In genomic region chr7:34011711-34012110, GRCh38 we compare ENCODE assay signal across 28 cellular contexts.
DNase-seq lines count a peak whose midpoint lies in the region; FAIRE-seq and TF ChIP-seq lines count a peak whose summit lies in the region.
"Had no signal": no experiment of that assay in that cellular context is flagged by ENCODE, and none has a peak within 500 bp of the region (broad histone marks: within the 10 kb centered on the region; RNA-seq: fewer than 3 reads in every experiment).

No MANE protein-coding gene starts in this region.

- POLR2A ChIA-PET in OCI-LY7 (lab: Charles Lee) = no interaction called here

- CTCF ChIA-PET in OCI-LY7 (lab: Charles Lee; ENCODE audit: unreplicated experiment) = no interaction called here

- H3K4me1 Mint-ChIP-seq in HFFc6 (ENCODE audit: low read depth) (peaks cover 56% of the 10 kb centered on the region), astrocyte (ENCODE audit: low read depth, unreplicated experiment) (peaks cover 3% of the 10 kb centered on the region)
- H3K4me1 Mint-ChIP-seq: activated CD4-positive, alpha-beta memory T cell treated with anti-CD3 and anti-CD28 coated beads, Interleukin-2, amount 10 ng/mL, durations not matched to agents 7 days and 5 days; central memory CD8-positive, alpha-beta T cell; stimulated activated memory B cell treated with anti-CD40 and anti-IgM and Interleukin-4, amounts not matched to agents 10 μg/mL and 1 μg/mL and 100 μg/mL, for 72 hours had no signal

- H3K27ac Mint-ChIP-seq in HFFc6 = peak overlapping the region; percentile 73
- H3K27ac Mint-ChIP-seq in astrocyte (ENCODE audit: unreplicated experiment) = no peak overlapping the region
- H3K27ac Mint-ChIP-seq: activated CD4-positive, alpha-beta memory T cell treated with anti-CD3 and anti-CD28 coated beads, Interleukin-2, amount 10 ng/mL, durations not matched to agents 7 days and 5 days; activated naive CD8-positive, alpha-beta T cell; H9; stimulated activated memory B cell treated with anti-CD40 and anti-IgM and Interleukin-4, amounts not matched to agents 10 μg/mL and 1 μg/mL and 100 μg/mL, for 72 hours had no signal

- H2AFZ ChIP-seq in astrocyte (ENCODE audit: low read depth, low read length) (no peak overlapping the region), OCI-LY7 (ENCODE audit: low read length) (no peak overlapping the region)
- H2AFZ ChIP-seq: parathyroid adenoma had no signal

- intact Hi-C loops in OCI-LY7 (cut with micrococcal nuclease; ENCODE audit: unreplicated experiment) = no loop called here

- peak; percentile 76 for FAIRE-seq in astrocyte (lab: Jason Lieb, UNC)

- no peaks in the 10 kb centered on the region for H3K4me1 ChIP-seq in astrocyte (ENCODE audit: insufficient read depth, low read length)
- no peaks in the 10 kb centered on the region for H3K4me1 ChIP-seq in OCI-LY7 (ENCODE audit: insufficient read depth, low read length, poor library complexity, severe bottlenecking)
- H3K4me1 ChIP-seq: ascending aorta, parathyroid adenoma, suprapubic skin had no signal

- H3K27me3 Mint-ChIP-seq in HFFc6 (ENCODE audit: insufficient read depth) = peaks cover 3% of the 10 kb centered on the region; the same call in 1 of the 2 replicates
- H3K27me3 Mint-ChIP-seq in astrocyte (ENCODE audit: low read depth, unreplicated experiment) = peaks cover 2% of the 10 kb centered on the region
- H3K27me3 Mint-ChIP-seq: activated CD4-positive, alpha-beta memory T cell treated with anti-CD3 and anti-CD28 coated beads, Interleukin-2, amount 10 ng/mL, durations not matched to agents 7 days and 5 days; stimulated activated memory B cell treated with anti-CD40 and anti-IgM and Interleukin-4, amounts not matched to agents 10 μg/mL and 1 μg/mL and 100 μg/mL, for 72 hours had no signal

- H3K36me3 Mint-ChIP-seq in HFFc6 (ENCODE audit: low read depth) = peaks cover 12% of the 10 kb centered on the region
- H3K36me3 Mint-ChIP-seq in astrocyte (ENCODE audit: low read depth, unreplicated experiment) = no peaks in the 10 kb centered on the region
- H3K36me3 Mint-ChIP-seq: activated naive CD8-positive, alpha-beta T cell; stimulated activated memory B cell treated with anti-CD40 and anti-IgM and Interleukin-4, amounts not matched to agents 10 μg/mL and 1 μg/mL and 100 μg/mL, for 72 hours had no signal

- H3K9me2 ChIP-seq in OCI-LY7 (ENCODE audit: insufficient read depth, low read length) = no peaks in the 10 kb centered on the region

- H4K20me1 ChIP-seq in astrocyte (ENCODE audit: insufficient read depth, low read length) (no peaks in the 10 kb centered on the region), OCI-LY7 (ENCODE audit: insufficient read depth, low read length) (no peaks in the 10 kb centered on the region)

- no peaks in the 10 kb centered on the region for H3K79me2 ChIP-seq in astrocyte (ENCODE audit: insufficient read depth, low read length)
- H3K79me2 ChIP-seq in OCI-LY7 (ENCODE audit: insufficient read depth, low read depth, low read length) = no peaks in the 10 kb centered on the region
- H3K79me2 ChIP-seq: parathyroid adenoma had no signal

- H3K9ac ChIP-seq in astrocyte (ENCODE audit: low read length) = no peak overlapping the region
- H3K9ac ChIP-seq: KMS-11, parathyroid adenoma had no signal

- H3K9me3 ChIP-seq in astrocyte (ENCODE audit: insufficient read depth, low read depth, low read length) (no peaks in the 10 kb centered on the region), OCI-LY7 (ENCODE audit: low read length) (no peaks in the 10 kb centered on the region)
- H3K9me3 ChIP-seq: ascending aorta, heart left ventricle, suprapubic skin had no signal

- H3K4me3 Mint-ChIP-seq in HFFc6 = peak overlapping the region; percentile 71
- H3K4me3 Mint-ChIP-seq in astrocyte (ENCODE audit: unreplicated experiment) = no peak overlapping the region
- H3K4me3 Mint-ChIP-seq: activated CD4-positive, alpha-beta memory T cell treated with anti-CD3 and anti-CD28 coated beads, Interleukin-2, amount 10 ng/mL, durations not matched to agents 7 days and 5 days; activated naive CD8-positive, alpha-beta T cell; central memory CD8-positive, alpha-beta T cell; H9; stimulated activated memory B cell treated with anti-CD40 and anti-IgM and Interleukin-4, amounts not matched to agents 10 μg/mL and 1 μg/mL and 100 μg/mL, for 72 hours had no signal

- TF ChIP-seq CTCF in AG10803 (conservative IDR thresholded peaks at IDR 0.05; ENCODE audit: low read length) (no peak), HFFc6 (IDR thresholded peaks at IDR 0.05) (no peak), astrocyte (IDR thresholded peaks at IDR 0.05; ENCODE audit: insufficient read depth, low read depth, low read length) (no peak), OCI-LY7 (conservative IDR thresholded peaks at IDR 0.05; ENCODE audit: low read length) (no peak)

- DNase-seq in AG10803 (ENCODE audit: low read depth) (peak; percentile 76), HFFc6 (peak; percentile 35), astrocyte (ENCODE audit: low read depth) (peak; percentile 10), myocyte (ENCODE audit: low read depth) (peak; percentile 43), NCI-H1694 treated with DMSO at 0.1 percent for 48 hours (lab: John Stamatoyannopoulos, UW) (no peak), foreskin melanocyte (no peak), OCI-LY7 (ENCODE audit: low spot score) (no peak)
- DNase-seq in activated CD8-positive, alpha-beta memory T cell treated with anti-CD3 and anti-CD28 coated beads, Interleukin-2, amount 50 U/mL, for 4 hours = no peak
- DNase-seq: activated CD4-positive, alpha-beta memory T cell treated with anti-CD3 and anti-CD28 coated beads, Interleukin-2, amount 10 ng/mL, durations not matched to agents 7 days and 5 days; activated CD4-positive, CD25-positive, alpha-beta regulatory T cell treated with anti-CD3 and anti-CD28 coated beads, Interleukin-2, amount 50 U/mL, for 72 hours; dorsolateral prefrontal cortex; H9; heart left ventricle; NCI-H1436 treated with DMSO at 0.1 percent for 48 hours; NCI-H2107; NCI-H446 treated with DMSO at 0.1 percent for 48 hours; right cardiac atrium; stimulated activated CD4-positive, alpha-beta T cell treated with anti-CD3 and anti-CD28 coated beads, Interleukin-12 subunit alpha, Interleukin-12 subunit beta, amount 100 ng/mL, for 4 hours; stimulated activated CD4-positive, alpha-beta T cell treated with anti-CD3 and anti-CD28 coated beads, Interleukin-4, amount 100 ng/mL, for 4 hours; T-helper 2 cell had no signal

- BruUV-seq in OCI-LY7 (replicated peaks; lab: Mats Ljungman, UMichigan) = no TSS peak

- H3K4me3 ChIP-seq in AG10803 (ENCODE audit: low read length) (no peak overlapping the region), astrocyte (ENCODE audit: insufficient read depth, low read depth, low read length) (no peak overlapping the region), OCI-LY7 (ENCODE audit: low read depth, low read length, poor library complexity, severe bottlenecking) (no peak overlapping the region)
- H3K4me3 ChIP-seq: ascending aorta, dorsolateral prefrontal cortex, heart left ventricle, lung, suprapubic skin had no signal

- H3K27me3 ChIP-seq in astrocyte (ENCODE audit: insufficient read depth, low read length) = no peaks in the 10 kb centered on the region
- H3K27me3 ChIP-seq: ascending aorta, dorsolateral prefrontal cortex, heart left ventricle, suprapubic skin had no signal

- H3K27ac ChIP-seq in astrocyte (ENCODE audit: low read depth, low read length) (no peak overlapping the region), OCI-LY7 (ENCODE audit: low read depth, low read length, poor library complexity, severe bottlenecking) (no peak overlapping the region)
- H3K27ac ChIP-seq: ascending aorta, dorsolateral prefrontal cortex, heart left ventricle, KMS-11, parathyroid adenoma, suprapubic skin had no signal

- H3K9me3 Mint-ChIP-seq in HFFc6 (no peaks in the 10 kb centered on the region), astrocyte (ENCODE audit: unreplicated experiment) (no peaks in the 10 kb centered on the region)
- H3K9me3 Mint-ChIP-seq: activated CD4-positive, alpha-beta memory T cell treated with anti-CD3 and anti-CD28 coated beads, Interleukin-2, amount 10 ng/mL, durations not matched to agents 7 days and 5 days; central memory CD8-positive, alpha-beta T cell; H9; stimulated activated memory B cell treated with anti-CD40 and anti-IgM and Interleukin-4, amounts not matched to agents 10 μg/mL and 1 μg/mL and 100 μg/mL, for 72 hours had no signal

- no peaks in the 10 kb centered on the region for H3K36me3 ChIP-seq in astrocyte (ENCODE audit: insufficient read depth, low read length)
- no peaks in the 10 kb centered on the region for H3K36me3 ChIP-seq in OCI-LY7 (ENCODE audit: insufficient read depth, low read length)
- H3K36me3 ChIP-seq: ascending aorta, heart left ventricle, suprapubic skin had no signal

- H3K4me2 ChIP-seq in astrocyte (ENCODE audit: low read length) (no peak overlapping the region), OCI-LY7 (ENCODE audit: low read length) (no peak overlapping the region)
- H3K4me2 ChIP-seq: KMS-11 had no signal

Comparison
In these comparisons a context has a peak if more than half of its experiments do, and no peak if none do; other contexts are left out.
1. DNase-seq: peak in AG10803 (single experiment), HFFc6 (single experiment), astrocyte (single experiment) and myocyte (single experiment); none in activated CD8-positive, alpha-beta memory T cell treated with anti-CD3 and anti-CD28 coated beads, Interleukin-2, amount 50 U/mL, for 4 hours (single experiment), NCI-H1694 treated with DMSO at 0.1 percent for 48 hours (single experiment), foreskin melanocyte (single experiment) and OCI-LY7 (single experiment).